15 cellular contexts compared by ENCODE assay signal in genomic region chr9:98253563-98253962, GRCh38. TPM values are rescaled to one million over a fixed set of nuclear protein-coding genes. Genes with fewer than 3 reads are reported as not detected.
A peak's percentile ranks its signal among the peaks of the same experiment; 100 is the strongest.
DNase-seq lines count a peak whose midpoint lies in the region; ATAC-seq and TF ChIP-seq lines count a peak whose summit lies in the region.
"Had no signal": no experiment of that assay in that cellular context is flagged by ENCODE, and none has a peak within 500 bp of the region (broad histone marks: within the 10 kb centered on the region; RNA-seq: fewer than 3 reads in every experiment).

No MANE protein-coding gene starts in this region.

- H3K4me1 ChIP-seq in hepatocyte (ENCODE audit: insufficient read depth) (peaks cover 14% of the 10 kb centered on the region), smooth muscle cell (ENCODE audit: low read depth) (peaks cover 11% of the 10 kb centered on the region)

- no peaks in the 10 kb centered on the region for H3K9me2 ChIP-seq in hepatocyte (replicated peaks; ENCODE audit: insufficient read depth)

- H3F3A ChIP-seq in smooth muscle cell (ENCODE audit: low read depth) = peaks cover 6% of the 10 kb centered on the region

- ATAC-seq in left ventricle myocardium superior (no peak), GM21529 (IDR thresholded peaks at IDR 0.05; ENCODE audit: unreplicated experiment) (no peak)

- in situ Hi-C loops in G401 (cut with HindIII; ENCODE audit: low sequenced_read_pairs) = no loop called here
- in situ Hi-C loops in astrocyte of the spinal cord (cut with HindIII; ENCODE audit: low sequenced_read_pairs) = no loop called here

- H3K4me2 ChIP-seq in hepatocyte (peak overlapping the region; percentile 94), smooth muscle cell (peak overlapping the region; percentile 35)

- DNase-seq in G401 (ENCODE audit: low spot score) (peak; percentile 13), astrocyte of the spinal cord (ENCODE audit: low read depth, low spot score) (no peak), hepatocyte (ENCODE audit: low spot score) (no peak), smooth muscle cell (lab: John Stamatoyannopoulos, UW; ENCODE audit: unreplicated experiment) (no peak), SW 1271 (lab: John Stamatoyannopoulos, UW) (no peak), left ventricle myocardium superior (no peak), NCI-H1417 treated with DMSO at 0.1 percent for 48 hours (lab: John Stamatoyannopoulos, UW) (no peak)
- DNase-seq: activated T-cell treated with anti-CD3 and anti-CD28 coated beads for 4 hours, anterior cingulate cortex, H9, NCI-H146, NCI-H748 treated with DMSO at 0.1 percent for 48 hours, SHP77 treated with DMSO at 0.1 percent for 48 hours, WERI-Rb-1 had no signal

- H2AFZ ChIP-seq in hepatocyte (no peak overlapping the region), smooth muscle cell (ENCODE audit: low read depth) (no peak overlapping the region)

- H3K9me3 ChIP-seq in hepatocyte (ENCODE audit: low read depth) = no peaks in the 10 kb centered on the region
- H3K9me3 ChIP-seq in smooth muscle cell (replicated peaks; ENCODE audit: low read depth) = no peaks in the 10 kb centered on the region

- TF ChIP-seq CTCF in astrocyte of the spinal cord (IDR thresholded peaks at IDR 0.05; ENCODE audit: low read depth, low read length) = no peak
- no peak for TF ChIP-seq CTCF in hepatocyte (IDR thresholded peaks at IDR 0.05; ENCODE audit: poor library complexity)
- no peak for TF ChIP-seq CTCF in smooth muscle cell (IDR thresholded peaks at IDR 0.05; ENCODE audit: borderline replicate concordance, insufficient read depth, poor library complexity, severe bottlenecking)

- WGBS in hepatocyte (ENCODE audit: low lambda C conversion rate, missing lambda C conversion rate) = 97% methylated on average over 3 of the region's 3 CpGs
- WGBS in smooth muscle cell (ENCODE audit: low lambda C conversion rate) = 87% methylated on average over 3 of the region's 3 CpGs

- H3K4me3 ChIP-seq in astrocyte of the spinal cord (ENCODE audit: low read depth, low read length) = peak overlapping the region; percentile 96
- no peak overlapping the region for H3K4me3 ChIP-seq in hepatocyte
- H3K4me3 ChIP-seq in smooth muscle cell = no peak overlapping the region

- H3K79me2 ChIP-seq in hepatocyte = peaks cover 25% of the 10 kb centered on the region
- peaks cover 12% of the 10 kb centered on the region for H3K79me2 ChIP-seq in smooth muscle cell (ENCODE audit: low read depth)

- no peak overlapping the region for H3K27ac ChIP-seq in hepatocyte
- H3K27ac ChIP-seq in smooth muscle cell (ENCODE audit: low read depth) = no peak overlapping the region
- H3K27ac ChIP-seq: WERI-Rb-1 had no signal

- H3K27me3 ChIP-seq in hepatocyte (no peaks in the 10 kb centered on the region), smooth muscle cell (ENCODE audit: low read depth) (no peaks in the 10 kb centered on the region)

- H3K9ac ChIP-seq in smooth muscle cell (ENCODE audit: low read depth) = no peak overlapping the region

- H3K36me3 ChIP-seq in hepatocyte (replicated peaks; ENCODE audit: insufficient read depth, low read depth) = no peaks in the 10 kb centered on the region
- H3K36me3 ChIP-seq in smooth muscle cell (ENCODE audit: low read depth) = no peaks in the 10 kb centered on the region

- no peaks in the 10 kb centered on the region for H4K20me1 ChIP-seq in hepatocyte (ENCODE audit: insufficient read depth, poor library complexity, severe bottlenecking)
- H4K20me1 ChIP-seq in smooth muscle cell (ENCODE audit: low read depth) = no peaks in the 10 kb centered on the region

- intact Hi-C loops in left ventricle myocardium superior (cut with micrococcal nuclease) = no loop called here

RNA-seq across cellular contexts. Expression of gene TBC1D2, which starts 1.9 kb away (rescaled TPM):
- 4.9 and 7.6 TPM in 2 replicates for total RNA-seq in G401 (2014; rRNA removed; shearing (Covaris generic))
- total RNA-seq in hepatocyte (20.0 and 26.7 TPM in 2 replicates), smooth muscle cell (7.7 and 9.3 TPM in 2 replicates), left ventricle myocardium superior (2.8 TPM)
- polyA plus RNA-seq in hepatocyte (31.6 and 33.5 TPM in 2 replicates), smooth muscle cell (8.6 and 14.1 TPM in 2 replicates)
